1 cellular context compared by ENCODE assay signal in the genomic region with DNA sequence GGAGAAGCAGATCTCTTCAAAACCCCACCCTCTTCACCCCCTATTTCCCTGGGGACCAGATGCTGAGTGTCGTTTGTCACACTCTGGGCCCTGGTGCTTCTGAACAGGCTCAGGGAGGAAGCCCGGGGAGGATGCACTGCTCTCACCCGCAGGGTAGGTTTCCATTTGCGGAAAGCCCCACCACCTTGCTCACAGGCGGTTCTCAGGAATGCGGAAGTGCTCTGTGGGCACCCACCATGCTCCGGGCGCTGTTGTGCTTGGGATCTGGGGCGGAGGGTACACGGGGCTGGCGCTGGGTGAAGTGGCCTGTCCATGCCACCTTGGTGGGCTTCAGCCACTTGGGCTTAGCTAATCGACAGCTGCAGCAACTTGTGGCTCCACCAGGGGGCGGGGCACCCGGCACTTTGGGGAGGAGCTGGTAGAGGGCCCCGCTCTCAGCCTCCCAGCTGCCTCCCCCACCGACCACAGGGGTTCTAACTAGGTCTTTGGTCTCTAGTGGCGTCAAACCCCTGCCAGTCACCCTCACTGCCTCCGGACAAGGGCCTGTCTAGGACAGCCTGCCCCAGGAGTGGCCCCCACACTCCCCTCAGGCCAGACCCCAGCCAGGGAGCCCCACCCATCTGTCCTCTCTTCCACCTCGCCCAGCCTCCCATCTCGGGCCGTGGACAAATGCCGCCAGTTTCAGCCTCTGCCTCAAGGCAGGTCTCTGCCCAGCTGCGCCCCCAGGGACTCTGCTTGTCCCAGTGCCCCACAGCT.
TF ChIP-seq lines count a peak whose summit lies in the region.

No MANE protein-coding gene starts in this region.

TF ChIP-seq in GM23338, 12 proteins besides CTCF, POLR2A, EP300 and RAD21 (continued from another document):
- TF ChIP-seq ZNF462 (CRISPR knock-in tag; IDR thresholded peaks at IDR 0.05): no peak
- no peak for TF ChIP-seq POLR2AphosphoS5 (IDR thresholded peaks at IDR 0.05; ENCODE audit: low read depth)
- TF ChIP-seq ZNF114 (CRISPR knock-in tag; IDR thresholded peaks at IDR 0.05): no peak
- no peak for TF ChIP-seq NANOG (IDR thresholded peaks at IDR 0.05; ENCODE audit: borderline replicate concordance)
- TF ChIP-seq, protein P1, sequence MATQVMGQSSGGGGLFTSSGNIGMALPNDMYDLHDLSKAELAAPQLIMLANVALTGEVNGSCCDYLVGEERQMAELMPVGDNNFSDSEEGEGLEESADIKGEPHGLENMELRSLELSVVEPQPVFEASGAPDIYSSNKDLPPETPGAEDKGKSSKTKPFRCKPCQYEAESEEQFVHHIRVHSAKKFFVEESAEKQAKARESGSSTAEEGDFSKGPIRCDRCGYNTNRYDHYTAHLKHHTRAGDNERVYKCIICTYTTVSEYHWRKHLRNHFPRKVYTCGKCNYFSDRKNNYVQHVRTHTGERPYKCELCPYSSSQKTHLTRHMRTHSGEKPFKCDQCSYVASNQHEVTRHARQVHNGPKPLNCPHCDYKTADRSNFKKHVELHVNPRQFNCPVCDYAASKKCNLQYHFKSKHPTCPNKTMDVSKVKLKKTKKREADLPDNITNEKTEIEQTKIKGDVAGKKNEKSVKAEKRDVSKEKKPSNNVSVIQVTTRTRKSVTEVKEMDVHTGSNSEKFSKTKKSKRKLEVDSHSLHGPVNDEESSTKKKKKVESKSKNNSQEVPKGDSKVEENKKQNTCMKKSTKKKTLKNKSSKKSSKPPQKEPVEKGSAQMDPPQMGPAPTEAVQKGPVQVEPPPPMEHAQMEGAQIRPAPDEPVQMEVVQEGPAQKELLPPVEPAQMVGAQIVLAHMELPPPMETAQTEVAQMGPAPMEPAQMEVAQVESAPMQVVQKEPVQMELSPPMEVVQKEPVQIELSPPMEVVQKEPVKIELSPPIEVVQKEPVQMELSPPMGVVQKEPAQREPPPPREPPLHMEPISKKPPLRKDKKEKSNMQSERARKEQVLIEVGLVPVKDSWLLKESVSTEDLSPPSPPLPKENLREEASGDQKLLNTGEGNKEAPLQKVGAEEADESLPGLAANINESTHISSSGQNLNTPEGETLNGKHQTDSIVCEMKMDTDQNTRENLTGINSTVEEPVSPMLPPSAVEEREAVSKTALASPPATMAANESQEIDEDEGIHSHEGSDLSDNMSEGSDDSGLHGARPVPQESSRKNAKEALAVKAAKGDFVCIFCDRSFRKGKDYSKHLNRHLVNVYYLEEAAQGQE (IDR thresholded peaks at IDR 0.05; ENCODE audit: unreplicated experiment): no peak
- no peak for TF ChIP-seq EZH2 (IDR thresholded peaks at IDR 0.05; ENCODE audit: low read depth, unreplicated experiment)
- TF ChIP-seq JUNB (IDR thresholded peaks at IDR 0.05; ENCODE audit: unreplicated experiment): no peak
- TF ChIP-seq EZH2phosphoT487 (IDR thresholded peaks at IDR 0.05; ENCODE audit: unreplicated experiment): no peak
- no peak for TF ChIP-seq STAT1 (IDR thresholded peaks at IDR 0.05; ENCODE audit: unreplicated experiment)
